Comparison of ENCODE assay signal across 1 cellular context in the genomic region with DNA sequence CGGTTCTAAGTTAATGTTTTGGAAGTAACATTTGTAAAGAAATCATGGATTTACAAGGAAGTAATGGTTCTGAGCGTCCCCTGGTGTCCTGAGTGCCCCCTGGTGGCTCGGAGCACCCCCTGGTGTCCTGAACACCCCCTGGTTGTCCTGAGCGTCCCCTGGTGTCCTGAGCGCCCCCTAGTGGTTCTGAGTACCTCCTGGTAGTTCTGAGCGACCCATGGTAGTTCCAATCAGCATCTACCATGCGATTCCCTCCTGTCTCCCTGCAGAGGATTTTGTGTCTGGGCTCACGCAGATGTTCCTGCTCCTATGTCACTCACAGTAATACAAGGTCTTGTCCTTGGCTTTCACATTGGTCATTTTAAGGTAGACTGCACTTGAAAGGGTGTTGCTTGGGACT.
TF ChIP-seq lines count a peak whose summit lies in the region.

No MANE protein-coding gene starts in this region.

TF ChIP-seq in H1, 55 proteins besides CTCF, POLR2A, EP300 and RAD21 (continued from another document):
- TF ChIP-seq, protein P1, sequence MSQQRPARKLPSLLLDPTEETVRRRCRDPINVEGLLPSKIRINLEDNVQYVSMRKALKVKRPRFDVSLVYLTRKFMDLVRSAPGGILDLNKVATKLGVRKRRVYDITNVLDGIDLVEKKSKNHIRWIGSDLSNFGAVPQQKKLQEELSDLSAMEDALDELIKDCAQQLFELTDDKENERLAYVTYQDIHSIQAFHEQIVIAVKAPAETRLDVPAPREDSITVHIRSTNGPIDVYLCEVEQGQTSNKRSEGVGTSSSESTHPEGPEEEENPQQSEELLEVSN (IDR thresholded peaks at IDR 0.05): no peak
- TF ChIP-seq RFX5 (IDR thresholded peaks at IDR 0.05; ENCODE audit: borderline replicate concordance, low read depth, low read length) (no peak), CHD1 (IDR thresholded peaks at IDR 0.05; ENCODE audit: low read depth, low read length) (no peak)
